In the genomic region with DNA sequence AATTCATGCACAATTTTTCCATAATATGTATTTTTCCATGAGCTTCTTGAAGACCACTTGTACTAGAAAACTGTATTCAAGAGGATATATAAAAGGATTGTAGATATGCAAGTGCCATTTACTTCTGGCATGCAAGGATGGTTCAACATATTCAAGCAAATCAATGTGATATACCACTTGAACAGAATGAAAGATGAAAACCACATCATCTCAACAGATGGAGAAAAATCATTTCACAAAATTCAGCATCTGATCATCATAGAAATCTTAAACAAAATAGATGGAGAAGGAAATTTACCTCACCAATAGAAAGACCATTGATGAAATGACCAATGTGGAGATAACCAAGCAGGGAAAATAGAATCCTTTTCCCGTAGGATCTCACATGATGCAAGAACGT, we compare ENCODE assay signal across 32 cellular contexts. TPM values are rescaled to one million over a fixed set of nuclear protein-coding genes. Genes with fewer than 3 reads are reported as not detected.
"Had no signal": no experiment of that assay in that cellular context is flagged by ENCODE, and none has a peak within 500 bp of the region (broad histone marks: within the 10 kb centered on the region; RNA-seq: fewer than 3 reads in every experiment).

No MANE protein-coding gene starts in this region.

- H3K4me3 ChIP-seq: stomach, suprapubic skin, testis, thoracic aorta, thyroid gland, tibial artery, tibial nerve, transverse colon, upper lobe of left lung, upper lobe of right lung, uterus, vagina had no signal

- H3K27me3 Mint-ChIP-seq: stimulated activated naive CD8-positive, alpha-beta T cell treated with anti-CD3 and anti-CD28 coated beads, Interleukin-15, amount 100 ng/mL, for 72 hours; type B pancreatic cell had no signal

- ATAC-seq: stimulated activated effector memory CD8-positive, alpha-beta T cell treated with anti-CD3 and anti-CD28 coated beads, Interleukin-12 subunit alpha, Interleukin-12 subunit beta, amount 100 ng/mL, for 72 hours; stimulated activated memory B cell treated with anti-CD40 and anti-IgM and Interleukin-4, amounts not matched to agents 10 μg/mL and 1 μg/mL and 100 μg/mL, for 72 hours; stimulated activated naive B cell treated with anti-CD40 and anti-IgM and Interleukin-4, amounts not matched to agents 10 μg/mL and 1 μg/mL and 100 μg/mL, for 72 hours; stimulated activated naive CD8-positive, alpha-beta T cell treated with anti-CD3 and anti-CD28 coated beads, Interleukin-15, amount 100 ng/mL, for 72 hours; stimulated activated naive CD8-positive, alpha-beta T cell treated with anti-CD3 and anti-CD28 coated beads, Interleukin-15, Interleukin-2, amounts not matched to agents 100 U/mL and 50 U/mL, for 24 hours; upper lobe of right lung had no signal

- H3K27ac Mint-ChIP-seq: stimulated activated effector memory CD8-positive, alpha-beta T cell treated with anti-CD3 and anti-CD28 coated beads, Interleukin-12 subunit alpha, Interleukin-12 subunit beta, amount 100 ng/mL, for 72 hours; stimulated activated memory B cell treated with anti-CD40 and anti-IgM and Interleukin-4, amounts not matched to agents 10 μg/mL and 1 μg/mL and 100 μg/mL, for 72 hours; stimulated activated naive B cell treated with anti-CD40 and anti-IgM and Interleukin-4, amounts not matched to agents 10 μg/mL and 1 μg/mL and 100 μg/mL, for 72 hours; stimulated activated naive CD8-positive, alpha-beta T cell treated with anti-CD3 and anti-CD28 coated beads, Interleukin-15, amount 100 ng/mL, for 72 hours; stimulated activated naive CD8-positive, alpha-beta T cell treated with anti-CD3 and anti-CD28 coated beads, Interleukin-15, Interleukin-2, amounts not matched to agents 100 ng/mL and 50 ng/mL, for 24 hours; type B pancreatic cell had no signal

- H3K36me3 ChIP-seq: thyroid gland, upper lobe of right lung, uterus had no signal

- DNase-seq: stimulated activated CD4-positive, alpha-beta T cell treated with anti-CD3 and anti-CD28 coated beads, Interleukin-2, amount 100 ng/mL, for 48 hours; stimulated activated CD4-positive, alpha-beta T cell treated with anti-CD3 and anti-CD28 coated beads, Interleukin-4, amount 100 ng/mL, for 1 hour; stimulated activated CD4-positive, alpha-beta T cell treated with anti-CD3 and anti-CD28 coated beads, Interleukin-4, amount 100 ng/mL, for 24 hours; stimulated activated CD4-positive, alpha-beta T cell treated with anti-CD3 and anti-CD28 coated beads, Interleukin-4, amount 100 ng/mL, for 4 hours; stimulated activated CD8-positive, alpha-beta memory T cell treated with anti-CD3 and anti-CD28 coated beads, Interleukin-4, amount 100 ng/mL, for 48 hours; stimulated activated naive B cell treated with anti-CD40 and anti-IgM and Interleukin-4, amounts not matched to agents 10 μg/mL and 1 μg/mL and 100 μg/mL, for 72 hours; stimulated activated naive CD4-positive, alpha-beta T cell; stimulated activated naive CD4-positive, alpha-beta T cell treated with Interleukin-2 at 50 U/mL for 16 hours; stimulated activated naive CD8-positive, alpha-beta T cell treated with anti-CD3 and anti-CD28 coated beads, Interleukin-15, amount 100 ng/mL, for 72 hours; stimulated activated naive CD8-positive, alpha-beta T cell treated with anti-CD3 and anti-CD28 coated beads, Interleukin-15, Interleukin-2, amounts not matched to agents 100 U/mL and 50 U/mL, for 24 hours; stomach; substantia nigra; testis; thyroid gland; tibial artery; transverse colon; trophoblast cell; upper lobe of left lung; upper lobe of right lung; uterus had no signal

- H3K27me3 ChIP-seq: stomach, suprapubic skin, testis, thyroid gland, tibial artery, tibial nerve, transverse colon, upper lobe of left lung, upper lobe of right lung, uterus, vagina had no signal

- H3K9me3 ChIP-seq: testis, thyroid gland, tibial artery, upper lobe of right lung, uterus, vagina had no signal

- H3K4me1 ChIP-seq: uterus had no signal

- FAIRE-seq: urothelium cell line had no signal

- H3K27ac ChIP-seq: stomach, suprapubic skin, testis, thoracic aorta, thyroid gland, tibial artery, tibial nerve, transverse colon, upper lobe of left lung, upper lobe of right lung, uterus, vagina had no signal

- H3K4me3 Mint-ChIP-seq: stimulated activated effector memory CD8-positive, alpha-beta T cell treated with anti-CD3 and anti-CD28 coated beads, Interleukin-12 subunit alpha, Interleukin-12 subunit beta, amount 100 ng/mL, for 72 hours; stimulated activated memory B cell treated with anti-CD40 and anti-IgM and Interleukin-4, amounts not matched to agents 10 μg/mL and 1 μg/mL and 100 μg/mL, for 72 hours; stimulated activated naive B cell treated with anti-CD40 and anti-IgM and Interleukin-4, amounts not matched to agents 10 μg/mL and 1 μg/mL and 100 μg/mL, for 72 hours; stimulated activated naive CD8-positive, alpha-beta T cell treated with anti-CD3 and anti-CD28 coated beads, Interleukin-15, amount 100 ng/mL, for 72 hours; stimulated activated naive CD8-positive, alpha-beta T cell treated with anti-CD3 and anti-CD28 coated beads, Interleukin-15, Interleukin-2, amounts not matched to agents 100 ng/mL and 50 ng/mL, for 24 hours; type B pancreatic cell had no signal

RNA-seq across cellular contexts. Expression of gene ERVV-1, which starts 45.9 kb away (rescaled TPM):
- total RNA-seq: stomach, subcutaneous adipose tissue, suprapubic skin, temporal lobe, thoracic aorta, thyroid gland, tibial nerve, transverse colon, upper lobe of left lung, upper lobe of right lung, urinary bladder, uterus, vagina had no signal
- polyA plus RNA-seq: stomach had no signal
